In genomic region chr21:29499734-29500343, GRCh38 we compare ENCODE assay signal across 9 cellular contexts.
DNase-seq lines count a peak whose midpoint lies in the region; ATAC-seq and TF ChIP-seq lines count a peak whose summit lies in the region.
"Had no signal": no experiment of that assay in that cellular context is flagged by ENCODE, and none has a peak within 500 bp of the region (broad histone marks: within the 10 kb centered on the region; RNA-seq: fewer than 3 reads in every experiment).

No MANE protein-coding gene starts in this region.

- no peak overlapping the region for H3K4me3 ChIP-seq in mammary epithelial cell (replicated peaks in 1 of 3; ENCODE audit: insufficient read depth in 1 of 3, low read depth in 2 of 3, low read length in 3 of 3)

- no TSS peak for BruUV-seq in mammary epithelial cell (replicated peaks; lab: Mats Ljungman, UMichigan)

- no peaks in the 10 kb centered on the region for H3K4me1 ChIP-seq in mammary epithelial cell (ENCODE audit: insufficient read depth, low read length)

- no peak overlapping the region for H3K27ac Mint-ChIP-seq in nephron progenitor cell
- H3K27ac Mint-ChIP-seq in activated T-cell treated with anti-CD3 and anti-CD28 coated beads, Interleukin-2, amount 50 U/mL, for 24 hours: no peak overlapping the region
- H3K27ac Mint-ChIP-seq: dendritic cell treated with granulocyte-macrophage colony-stimulating factor and Interleukin-4, amounts not matched to agents 40 ng/mL and 50 ng/mL, for 4 days had no signal

- no peaks in the 10 kb centered on the region for H3K79me2 ChIP-seq in mammary epithelial cell (ENCODE audit: insufficient read depth, low read length)

- no peaks in the 10 kb centered on the region for H3K9me3 ChIP-seq in mammary epithelial cell (replicated peaks; ENCODE audit: insufficient read depth, low read length)

- peaks cover under 1% of the 10 kb centered on the region for H3K4me1 Mint-ChIP-seq in nephron progenitor cell
- peaks cover 2% of the 10 kb centered on the region for H3K4me1 Mint-ChIP-seq in activated T-cell treated with anti-CD3 and anti-CD28 coated beads, Interleukin-2, amount 50 U/mL, for 24 hours (ENCODE audit: low read depth)

- intact Hi-C loops in mammary epithelial cell (cut with micrococcal nuclease): loop anchor here (1.0 kb wide), 4 partner anchors 24 to 410 kb away; no protein-coding TSS in a partner anchor

- H3K36me3 Mint-ChIP-seq in nephron progenitor cell (ENCODE audit: low read depth): peaks cover 22% of the 10 kb centered on the region
- H3K36me3 Mint-ChIP-seq in activated T-cell treated with anti-CD3 and anti-CD28 coated beads, Interleukin-2, amount 50 U/mL, for 24 hours (ENCODE audit: low read depth): peaks cover 32% of the 10 kb centered on the region

- peaks cover 21% of the 10 kb centered on the region for H3K9me3 Mint-ChIP-seq in nephron progenitor cell
- peaks cover 6% of the 10 kb centered on the region for H3K9me3 Mint-ChIP-seq in activated T-cell treated with anti-CD3 and anti-CD28 coated beads, Interleukin-2, amount 50 U/mL, for 24 hours

- peaks cover 3% of the 10 kb centered on the region for H3K27me3 Mint-ChIP-seq in nephron progenitor cell (ENCODE audit: low read depth, poor library complexity)
- H3K27me3 Mint-ChIP-seq in activated T-cell treated with anti-CD3 and anti-CD28 coated beads, Interleukin-2, amount 50 U/mL, for 24 hours: no peaks in the 10 kb centered on the region
- H3K27me3 Mint-ChIP-seq: dendritic cell treated with granulocyte-macrophage colony-stimulating factor and Interleukin-4, amounts not matched to agents 40 ng/mL and 50 ng/mL, for 4 days had no signal

- H3K9ac ChIP-seq in mammary epithelial cell (ENCODE audit: insufficient read depth, low read length): no peak overlapping the region

- ATAC-seq in GM21529 (IDR thresholded peaks at IDR 0.05; ENCODE audit: unreplicated experiment): no peak

- dilution Hi-C loops in mammary epithelial cell (cut with HindIII; ENCODE audit: low sequenced_read_pairs): no loop called here

- H3K4me2 ChIP-seq in mammary epithelial cell (ENCODE audit: insufficient read depth, low read depth, low read length): no peak overlapping the region

- in situ Hi-C loops in mammary epithelial cell (cut with MboI; ENCODE audit: low sequenced_read_pairs in 2 of 2): loop anchor here in 1 of 2 donors (25.0 kb wide), 1 partner anchor 337 kb away; no protein-coding TSS in a partner anchor

- H3K27ac ChIP-seq in 22Rv1 (no peak overlapping the region), mammary epithelial cell (ENCODE audit: insufficient read depth, low read depth, low read length) (no peak overlapping the region)

- no peaks in the 10 kb centered on the region for H3K27me3 ChIP-seq in mammary epithelial cell (ENCODE audit: insufficient read depth, low read length)

- H3K36me3 ChIP-seq in mammary epithelial cell (ENCODE audit: insufficient read depth, low read length): no peaks in the 10 kb centered on the region

- no peak overlapping the region for H3K4me3 Mint-ChIP-seq in nephron progenitor cell
- no peak overlapping the region for H3K4me3 Mint-ChIP-seq in activated T-cell treated with anti-CD3 and anti-CD28 coated beads, Interleukin-2, amount 50 U/mL, for 24 hours
- H3K4me3 Mint-ChIP-seq: dendritic cell treated with granulocyte-macrophage colony-stimulating factor and Interleukin-4, amounts not matched to agents 40 ng/mL and 50 ng/mL, for 4 days had no signal

- CTCF ChIA-PET in mammary epithelial cell (lab: Charles Lee; ENCODE audit: low non-redundant PET): interaction anchor here (0.5 kb wide), 2 partner anchors 23 to 401 kb away, joined by 3 to 4 read pairs; no protein-coding TSS in a partner anchor

- no peak overlapping the region for H2AFZ ChIP-seq in mammary epithelial cell (ENCODE audit: low read depth, low read length)

- WGBS in mammary epithelial cell (ENCODE audit: low coverage, missing lambda C conversion rate): 97% methylated on average over 9 of the region's 10 CpGs

- no peaks in the 10 kb centered on the region for H4K20me1 ChIP-seq in mammary epithelial cell (ENCODE audit: insufficient read depth, low read length)

- DNase-seq in ELF-1 (ENCODE audit: low read depth, low spot score) (peak; percentile 78), NCI-H1694 treated with DMSO at 0.1 percent for 48 hours (lab: John Stamatoyannopoulos, UW) (peak; percentile 68), mammary epithelial cell (peak; percentile 51), nephron progenitor cell (peak; percentile 10), DMS153 (lab: John Stamatoyannopoulos, UW) (no peak)
- DNase-seq in activated T-cell treated with anti-CD3 and anti-CD28 coated beads, Interleukin-2, amount 50 U/mL, for 24 hours: no peak

- TF ChIP-seq CTCF in 22Rv1 (IDR thresholded peaks at IDR 0.05) (peak; percentile 97), mammary epithelial cell (conservative IDR thresholded peaks at IDR 0.05 in 1 of 2, IDR thresholded peaks at IDR 0.05 in 1 of 2; ENCODE audit: extremely low read depth in 1 of 2, insufficient read depth in 1 of 2, low read depth in 1 of 2, low read length in 2 of 2) (peak; percentile 67 to 78), nephron progenitor cell (IDR thresholded peaks at IDR 0.05) (peak; percentile 48)

Comparison
In these comparisons a context has a peak if more than half of its experiments do, and no peak if none do; other contexts are left out.
1. DNase-seq: peak in ELF-1 (single experiment), NCI-H1694 treated with DMSO at 0.1 percent for 48 hours (single experiment), mammary epithelial cell (single experiment) and nephron progenitor cell (single experiment); none in activated T-cell treated with anti-CD3 and anti-CD28 coated beads, Interleukin-2, amount 50 U/mL, for 24 hours (single experiment) and DMS153 (single experiment).
2. Peak in every context shown above with its lines, with median percentiles within 50 percentile points of each other: CTCF ChIP-seq.